Comparison of ENCODE assay signal across 1 cellular context in genomic region chr12:69316784-69317183, GRCh38. TPM values are rescaled to one million over a fixed set of nuclear protein-coding genes. Genes with fewer than 3 reads are reported as not detected.
"Had no signal": no experiment of that assay in that cellular context is flagged by ENCODE, and none has a peak within 500 bp of the region (broad histone marks: within the 10 kb centered on the region; RNA-seq: fewer than 3 reads in every experiment).

No MANE protein-coding gene starts in this region.

RNA-seq across cellular contexts. Expression of gene LYZ, which starts 31.4 kb away (rescaled TPM):
- total RNA-seq: IMR-90 had no signal
- polyA plus RNA-seq: IMR-90 had no signal
